ENCODE assay signal across 1 cellular context in the genomic region with DNA sequence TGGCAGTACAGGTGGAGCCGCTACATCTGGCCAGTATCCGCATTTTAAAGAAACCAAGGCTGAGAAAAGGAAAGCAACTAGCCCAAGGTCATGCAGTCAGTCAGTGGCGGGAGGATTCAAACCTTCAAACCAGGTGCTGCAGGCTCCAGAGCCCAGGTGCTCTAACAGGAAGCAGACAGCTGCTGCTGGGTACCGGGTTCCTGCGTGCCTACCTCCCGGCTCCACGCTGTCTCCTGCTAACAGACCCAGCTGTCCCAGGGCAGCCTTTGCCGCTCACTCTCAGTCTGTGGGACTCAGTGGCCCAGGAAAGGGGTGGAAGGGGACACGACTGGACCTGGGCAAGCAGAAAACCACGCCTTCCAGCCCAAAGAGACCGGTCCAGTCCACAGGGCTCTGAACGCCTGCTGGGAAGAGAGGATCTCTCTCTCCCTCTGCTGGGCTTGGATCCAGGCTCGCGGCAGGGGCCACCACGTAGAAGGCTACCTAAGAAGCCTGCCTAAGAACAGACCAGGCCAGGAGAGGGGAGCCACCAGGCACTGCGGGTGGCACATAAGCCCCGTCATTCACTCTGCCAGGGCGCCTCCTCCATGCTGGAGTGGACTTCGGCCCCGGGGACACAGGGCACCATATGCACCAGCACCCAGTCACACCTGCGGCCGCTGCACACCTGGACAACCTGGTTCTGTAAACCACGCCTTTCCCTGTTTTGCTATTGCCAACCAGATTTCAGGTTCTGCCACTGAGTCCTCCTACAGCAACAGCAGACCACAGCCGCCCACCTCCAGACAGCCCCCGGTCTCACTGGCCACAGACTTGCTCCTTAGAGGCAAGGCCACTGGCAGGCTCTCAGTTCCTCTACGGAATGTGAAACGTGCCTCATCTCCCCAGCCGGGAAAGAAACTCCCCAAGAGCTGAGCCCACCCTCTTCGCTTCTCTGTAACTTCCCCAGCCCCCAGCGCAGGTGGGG.
TF ChIP-seq lines count a peak whose summit lies in the region.

No MANE protein-coding gene starts in this region.

TF ChIP-seq in HepG2, 621 proteins besides CTCF, POLR2A, EP300 and RAD21:
- TF ChIP-seq TBL1XR1 (IDR thresholded peaks at IDR 0.05; ENCODE audit: borderline replicate concordance, low read length, partially characterized antibody) (no peak), MTA1 (CRISPR knock-in tag; IDR thresholded peaks at IDR 0.05; ENCODE audit: borderline replicate concordance) (0 out of 2 replicates have a peak, but pooled peaks have one; percentile 19), MLLT10 (CRISPR knock-in tag; IDR thresholded peaks at IDR 0.05) (no peak), ZNF567 (CRISPR knock-in tag; IDR thresholded peaks at IDR 0.05; ENCODE audit: borderline replicate concordance) (no peak), MED8 (CRISPR knock-in tag; IDR thresholded peaks at IDR 0.05; ENCODE audit: insufficient replicate concordance) (no peak), ZNF788 (CRISPR knock-in tag; IDR thresholded peaks at IDR 0.05; ENCODE audit: borderline replicate concordance) (no peak), BCL6 (CRISPR knock-in tag; IDR thresholded peaks at IDR 0.05) (no peak), SALL1 (CRISPR knock-in tag; IDR thresholded peaks at IDR 0.05) (no peak), NR2F1 (CRISPR knock-in tag; IDR thresholded peaks at IDR 0.05) (no peak), ZNF563 (CRISPR knock-in tag; IDR thresholded peaks at IDR 0.05) (no peak), ZFP36 (IDR thresholded peaks at IDR 0.05; ENCODE audit: borderline replicate concordance, low read depth, low read length, partially characterized antibody) (no peak), YEATS2 (CRISPR knock-in tag; IDR thresholded peaks at IDR 0.05; ENCODE audit: borderline replicate concordance) (no peak), DR1 (CRISPR knock-in tag; IDR thresholded peaks at IDR 0.05) (0 out of 2 replicates have a peak, but pooled peaks have one; percentile 12), ZNF644 (CRISPR knock-in tag; IDR thresholded peaks at IDR 0.05; ENCODE audit: low read depth) (no peak), ELF4 (CRISPR knock-in tag; IDR thresholded peaks at IDR 0.05; ENCODE audit: borderline replicate concordance) (no peak), TBX3 (IDR thresholded peaks at IDR 0.05; ENCODE audit: borderline replicate concordance) (no peak)
- TF ChIP-seq, protein P1, sequence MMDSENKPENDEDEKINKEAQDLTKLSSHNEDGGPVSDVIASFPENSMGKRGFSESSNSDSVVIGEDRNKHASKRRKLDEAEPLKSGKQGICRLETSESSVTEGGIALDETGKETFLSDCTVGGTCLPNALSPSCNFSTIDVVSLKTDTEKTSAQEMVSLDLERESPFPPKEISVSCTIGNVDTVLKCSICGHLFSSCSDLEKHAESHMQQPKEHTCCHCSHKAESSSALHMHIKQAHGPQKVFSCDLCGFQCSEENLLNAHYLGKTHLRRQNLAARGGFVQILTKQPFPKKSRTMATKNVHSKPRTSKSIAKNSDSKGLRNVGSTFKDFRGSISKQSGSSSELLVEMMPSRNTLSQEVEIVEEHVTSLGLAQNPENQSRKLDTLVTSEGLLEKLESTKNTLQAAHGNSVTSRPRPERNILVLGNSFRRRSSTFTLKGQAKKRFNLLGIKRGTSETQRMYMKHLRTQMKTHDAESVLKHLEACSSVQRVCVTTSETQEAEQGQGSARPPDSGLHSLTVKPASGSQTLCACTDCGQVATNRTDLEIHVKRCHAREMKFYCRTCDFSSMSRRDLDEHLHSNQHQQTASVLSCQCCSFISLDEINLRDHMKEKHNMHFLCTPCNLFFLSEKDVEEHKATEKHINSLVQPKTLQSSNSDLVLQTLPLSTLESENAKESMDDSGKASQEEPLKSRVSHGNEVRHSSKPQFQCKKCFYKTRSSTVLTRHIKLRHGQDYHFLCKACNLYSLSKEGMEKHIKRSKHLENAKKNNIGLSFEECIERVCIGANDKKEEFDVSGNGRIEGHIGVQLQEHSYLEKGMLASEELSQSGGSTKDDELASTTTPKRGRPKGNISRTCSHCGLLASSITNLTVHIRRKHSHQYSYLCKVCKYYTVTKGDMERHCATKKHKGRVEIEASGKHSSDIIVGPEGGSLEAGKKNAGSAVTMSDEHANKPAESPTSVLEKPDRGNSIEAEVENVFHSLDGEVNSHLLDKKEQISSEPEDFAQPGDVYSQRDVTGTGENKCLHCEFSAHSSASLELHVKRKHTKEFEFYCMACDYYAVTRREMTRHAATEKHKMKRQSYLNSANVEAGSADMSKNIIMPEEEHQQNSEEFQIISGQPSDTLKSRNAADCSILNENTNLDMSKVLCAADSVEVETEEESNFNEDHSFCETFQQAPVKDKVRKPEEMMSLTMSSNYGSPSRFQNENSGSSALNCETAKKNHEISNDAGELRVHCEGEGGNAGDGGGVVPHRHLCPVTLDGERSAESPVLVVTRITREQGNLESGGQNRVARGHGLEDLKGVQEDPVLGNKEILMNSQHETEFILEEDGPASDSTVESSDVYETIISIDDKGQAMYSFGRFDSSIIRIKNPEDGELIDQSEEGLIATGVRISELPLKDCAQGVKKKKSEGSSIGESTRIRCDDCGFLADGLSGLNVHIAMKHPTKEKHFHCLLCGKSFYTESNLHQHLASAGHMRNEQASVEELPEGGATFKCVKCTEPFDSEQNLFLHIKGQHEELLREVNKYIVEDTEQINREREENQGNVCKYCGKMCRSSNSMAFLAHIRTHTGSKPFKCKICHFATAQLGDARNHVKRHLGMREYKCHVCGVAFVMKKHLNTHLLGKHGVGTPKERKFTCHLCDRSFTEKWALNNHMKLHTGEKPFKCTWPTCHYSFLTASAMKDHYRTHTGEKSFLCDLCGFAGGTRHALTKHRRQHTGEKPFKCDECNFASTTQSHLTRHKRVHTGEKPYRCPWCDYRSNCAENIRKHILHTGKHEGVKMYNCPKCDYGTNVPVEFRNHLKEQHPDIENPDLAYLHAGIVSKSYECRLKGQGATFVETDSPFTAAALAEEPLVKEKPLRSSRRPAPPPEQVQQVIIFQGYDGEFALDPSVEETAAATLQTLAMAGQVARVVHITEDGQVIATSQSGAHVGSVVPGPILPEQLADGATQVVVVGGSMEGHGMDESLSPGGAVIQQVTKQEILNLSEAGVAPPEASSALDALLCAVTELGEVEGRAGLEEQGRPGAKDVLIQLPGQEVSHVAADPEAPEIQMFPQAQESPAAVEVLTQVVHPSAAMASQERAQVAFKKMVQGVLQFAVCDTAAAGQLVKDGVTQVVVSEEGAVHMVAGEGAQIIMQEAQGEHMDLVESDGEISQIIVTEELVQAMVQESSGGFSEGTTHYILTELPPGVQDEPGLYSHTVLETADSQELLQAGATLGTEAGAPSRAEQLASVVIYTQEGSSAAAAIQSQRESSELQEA (CRISPR knock-in tag; IDR thresholded peaks at IDR 0.05; ENCODE audit: not compliant biosample characterization) = no peak
- TF ChIP-seq, protein P2, sequence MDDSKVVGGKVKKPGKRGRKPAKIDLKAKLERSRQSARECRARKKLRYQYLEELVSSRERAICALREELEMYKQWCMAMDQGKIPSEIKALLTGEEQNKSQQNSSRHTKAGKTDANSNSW (CRISPR knock-in tag; IDR thresholded peaks at IDR 0.05; ENCODE audit: borderline replicate concordance) = no peak
- TF ChIP-seq, protein P3, sequence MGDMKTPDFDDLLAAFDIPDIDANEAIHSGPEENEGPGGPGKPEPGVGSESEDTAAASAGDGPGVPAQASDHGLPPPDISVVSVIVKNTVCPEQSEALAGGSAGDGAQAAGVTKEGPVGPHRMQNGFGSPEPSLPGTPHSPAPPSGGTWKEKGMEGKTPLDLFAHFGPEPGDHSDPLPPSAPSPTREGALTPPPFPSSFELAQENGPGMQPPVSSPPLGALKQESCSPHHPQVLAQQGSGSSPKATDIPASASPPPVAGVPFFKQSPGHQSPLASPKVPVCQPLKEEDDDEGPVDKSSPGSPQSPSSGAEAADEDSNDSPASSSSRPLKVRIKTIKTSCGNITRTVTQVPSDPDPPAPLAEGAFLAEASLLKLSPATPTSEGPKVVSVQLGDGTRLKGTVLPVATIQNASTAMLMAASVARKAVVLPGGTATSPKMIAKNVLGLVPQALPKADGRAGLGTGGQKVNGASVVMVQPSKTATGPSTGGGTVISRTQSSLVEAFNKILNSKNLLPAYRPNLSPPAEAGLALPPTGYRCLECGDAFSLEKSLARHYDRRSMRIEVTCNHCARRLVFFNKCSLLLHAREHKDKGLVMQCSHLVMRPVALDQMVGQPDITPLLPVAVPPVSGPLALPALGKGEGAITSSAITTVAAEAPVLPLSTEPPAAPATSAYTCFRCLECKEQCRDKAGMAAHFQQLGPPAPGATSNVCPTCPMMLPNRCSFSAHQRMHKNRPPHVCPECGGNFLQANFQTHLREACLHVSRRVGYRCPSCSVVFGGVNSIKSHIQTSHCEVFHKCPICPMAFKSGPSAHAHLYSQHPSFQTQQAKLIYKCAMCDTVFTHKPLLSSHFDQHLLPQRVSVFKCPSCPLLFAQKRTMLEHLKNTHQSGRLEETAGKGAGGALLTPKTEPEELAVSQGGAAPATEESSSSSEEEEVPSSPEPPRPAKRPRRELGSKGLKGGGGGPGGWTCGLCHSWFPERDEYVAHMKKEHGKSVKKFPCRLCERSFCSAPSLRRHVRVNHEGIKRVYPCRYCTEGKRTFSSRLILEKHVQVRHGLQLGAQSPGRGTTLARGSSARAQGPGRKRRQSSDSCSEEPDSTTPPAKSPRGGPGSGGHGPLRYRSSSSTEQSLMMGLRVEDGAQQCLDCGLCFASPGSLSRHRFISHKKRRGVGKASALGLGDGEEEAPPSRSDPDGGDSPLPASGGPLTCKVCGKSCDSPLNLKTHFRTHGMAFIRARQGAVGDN (CRISPR knock-in tag; IDR thresholded peaks at IDR 0.05) = peak; percentile 18; the same call in 1 of the 2 replicates
- TF ChIP-seq, protein P4, sequence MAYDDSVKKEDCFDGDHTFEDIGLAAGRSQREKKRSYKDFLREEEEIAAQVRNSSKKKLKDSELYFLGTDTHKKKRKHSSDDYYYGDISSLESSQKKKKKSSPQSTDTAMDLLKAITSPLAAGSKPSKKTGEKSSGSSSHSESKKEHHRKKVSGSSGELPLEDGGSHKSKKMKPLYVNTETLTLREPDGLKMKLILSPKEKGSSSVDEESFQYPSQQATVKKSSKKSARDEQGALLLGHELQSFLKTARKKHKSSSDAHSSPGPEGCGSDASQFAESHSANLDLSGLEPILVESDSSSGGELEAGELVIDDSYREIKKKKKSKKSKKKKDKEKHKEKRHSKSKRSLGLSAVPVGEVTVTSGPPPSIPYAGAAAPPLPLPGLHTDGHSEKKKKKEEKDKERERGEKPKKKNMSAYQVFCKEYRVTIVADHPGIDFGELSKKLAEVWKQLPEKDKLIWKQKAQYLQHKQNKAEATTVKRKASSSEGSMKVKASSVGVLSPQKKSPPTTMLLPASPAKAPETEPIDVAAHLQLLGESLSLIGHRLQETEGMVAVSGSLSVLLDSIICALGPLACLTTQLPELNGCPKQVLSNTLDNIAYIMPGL (CRISPR knock-in tag; IDR thresholded peaks at IDR 0.05; ENCODE audit: borderline replicate concordance in 1 of 2, low read depth in 1 of 2) = no peak
